Comparison of ENCODE assay signal across 1 cellular context in genomic region chr6:30489081-30490030, GRCh38.
TF ChIP-seq lines count a peak whose summit lies in the region.

Gene HLA-E, plus strand, starts transcription at chr6:30489509. Its CDS starts 23 bp downstream, at chr6:30489532.

TF ChIP-seq in K562, 482 proteins besides CTCF, POLR2A, EP300 and RAD21 (continued from another document and continues in another):
- TF ChIP-seq ZNF407 (IDR thresholded peaks at IDR 0.05; ENCODE audit: low read depth) (no peak), SNIP1 (IDR thresholded peaks at IDR 0.05; ENCODE audit: low read depth) (no peak), NUFIP1 (IDR thresholded peaks at IDR 0.05; ENCODE audit: partially characterized antibody) (no peak), ZNF277 (CRISPR knock-in tag; IDR thresholded peaks at IDR 0.05; ENCODE audit: borderline replicate concordance) (no peak), U2AF1 (optimal IDR thresholded peaks at IDR 0.05; ENCODE audit: low read depth, low read length) (no peak), ZNF764 (CRISPR knock-in tag; IDR thresholded peaks at IDR 0.05; ENCODE audit: low read depth) (peak; percentile 66; the same call in 1 of the 2 replicates), DMBX1 (CRISPR knock-in tag; IDR thresholded peaks at IDR 0.05; ENCODE audit: borderline replicate concordance) (peak; percentile 74; the same call in 1 of the 2 replicates), MAFK (IDR thresholded peaks at IDR 0.05; ENCODE audit: low read length) (peak; percentile 83), MIER1 (IDR thresholded peaks at IDR 0.05; ENCODE audit: low read depth) (peak; percentile 75; the same call in 1 of the 2 replicates), ZBTB49 (CRISPR knock-in tag; IDR thresholded peaks at IDR 0.05; ENCODE audit: borderline replicate concordance) (no peak), BCLAF1 (IDR thresholded peaks at IDR 0.05; ENCODE audit: borderline replicate concordance in 1 of 2, control insufficient read depth in 1 of 2, low read depth in 2 of 2, low read length in 1 of 2) (no peak), THAP7 (CRISPR knock-in tag; IDR thresholded peaks at IDR 0.05) (0 out of 2 replicates have a peak, but pooled peaks have one; percentile 21), NCOA2 (IDR thresholded peaks at IDR 0.05; ENCODE audit: partially characterized antibody in 2 of 2) (no peak), BRD9 (IDR thresholded peaks at IDR 0.05; ENCODE audit: low read depth, partially characterized antibody) (no peak), NRF1 (conservative IDR thresholded peaks at IDR 0.05 in 1 of 2, IDR thresholded peaks at IDR 0.05 in 1 of 2) (peak; percentile 67 to 75; a peak in 3 of 4 replicates), SMARCE1 (IDR thresholded peaks at IDR 0.05) (no peak), BRCA1 (IDR thresholded peaks at IDR 0.05) (no peak), BRCA1 (CRISPR knock-in tag; IDR thresholded peaks at IDR 0.05) (no peak), ZBTB43 (CRISPR knock-in tag; IDR thresholded peaks at IDR 0.05) (peak; percentile 42; the same call in 1 of the 2 replicates), CTBP1 (IDR thresholded peaks at IDR 0.05; ENCODE audit: borderline replicate concordance) (peak; percentile 48; the same call in 1 of the 2 replicates), ZNF398 (CRISPR knock-in tag; IDR thresholded peaks at IDR 0.05) (no peak), NFRKB (IDR thresholded peaks at IDR 0.05; ENCODE audit: low read depth) (no peak), JUND (IDR thresholded peaks at IDR 0.05; ENCODE audit: borderline replicate concordance, low read depth, low read length) (peak; percentile 45), JUND (tag; IDR thresholded peaks at IDR 0.05; ENCODE audit: borderline replicate concordance, low read depth, low read length) (no peak), MCM2 (IDR thresholded peaks at IDR 0.05; ENCODE audit: low read depth) (no peak), ZMIZ1 (IDR thresholded peaks at IDR 0.05; ENCODE audit: low read depth in 2 of 2, low read length in 2 of 2) (no peak), ZNF830 (CRISPR knock-in tag; IDR thresholded peaks at IDR 0.05) (no peak; the same call in 1 of the 2 replicates), SMARCC2 (IDR thresholded peaks at IDR 0.05; ENCODE audit: low read depth) (no peak), SMAD1 (IDR thresholded peaks at IDR 0.05; ENCODE audit: low read depth, low read length, partially characterized antibody) (no peak)
